1 cellular context compared by ENCODE assay signal in the genomic region with DNA sequence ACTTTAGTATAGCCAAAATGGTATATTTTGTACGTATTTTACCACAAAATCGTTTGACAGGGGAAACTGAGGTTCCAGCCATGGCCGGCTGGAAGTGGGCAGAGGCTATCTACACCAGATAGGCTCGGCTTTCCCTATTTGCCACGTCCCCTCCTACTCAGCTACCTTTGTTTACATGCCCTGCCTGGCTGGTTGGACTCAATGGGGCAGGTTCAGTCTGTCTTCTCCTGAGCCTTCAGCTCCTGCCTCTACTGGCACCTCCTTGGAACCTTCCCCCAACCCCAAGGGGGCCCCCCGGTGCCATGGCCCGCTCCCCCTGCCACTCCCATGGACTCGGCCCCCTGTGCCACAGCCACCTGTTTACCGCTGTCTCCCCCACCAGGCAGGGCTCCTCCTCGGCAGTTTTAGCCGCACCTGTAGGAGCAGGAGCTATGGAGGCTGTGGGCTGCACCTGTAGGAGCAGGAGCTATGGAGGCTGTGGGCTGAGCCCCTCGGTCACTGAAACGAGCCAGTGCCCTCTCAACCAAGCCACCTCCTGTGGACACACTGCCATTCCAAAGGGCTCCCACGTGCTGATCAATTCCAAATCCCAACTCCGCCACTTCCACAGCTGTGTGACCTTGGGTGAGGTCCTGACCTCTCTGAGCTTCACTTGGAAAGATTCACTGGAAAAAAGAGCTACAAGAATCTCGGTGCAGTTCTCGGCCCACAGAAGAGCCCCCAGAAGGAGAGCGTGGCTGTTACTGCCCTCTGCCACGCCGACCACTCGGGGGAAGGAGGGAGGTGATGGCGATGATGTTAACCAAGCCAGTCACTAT.
TF ChIP-seq lines count a peak whose summit lies in the region.

No MANE protein-coding gene starts in this region.

TF ChIP-seq in SK-N-SH, 30 proteins besides CTCF, POLR2A, EP300 and RAD21 (continued from another document):
- TF ChIP-seq, protein P1, sequence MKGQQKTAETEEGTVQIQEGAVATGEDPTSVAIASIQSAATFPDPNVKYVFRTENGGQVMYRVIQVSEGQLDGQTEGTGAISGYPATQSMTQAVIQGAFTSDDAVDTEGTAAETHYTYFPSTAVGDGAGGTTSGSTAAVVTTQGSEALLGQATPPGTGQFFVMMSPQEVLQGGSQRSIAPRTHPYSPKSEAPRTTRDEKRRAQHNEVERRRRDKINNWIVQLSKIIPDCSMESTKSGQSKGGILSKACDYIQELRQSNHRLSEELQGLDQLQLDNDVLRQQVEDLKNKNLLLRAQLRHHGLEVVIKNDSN (IDR thresholded peaks at IDR 0.05; ENCODE audit: borderline replicate concordance, low read depth) = no peak
- TF ChIP-seq, protein P2, sequence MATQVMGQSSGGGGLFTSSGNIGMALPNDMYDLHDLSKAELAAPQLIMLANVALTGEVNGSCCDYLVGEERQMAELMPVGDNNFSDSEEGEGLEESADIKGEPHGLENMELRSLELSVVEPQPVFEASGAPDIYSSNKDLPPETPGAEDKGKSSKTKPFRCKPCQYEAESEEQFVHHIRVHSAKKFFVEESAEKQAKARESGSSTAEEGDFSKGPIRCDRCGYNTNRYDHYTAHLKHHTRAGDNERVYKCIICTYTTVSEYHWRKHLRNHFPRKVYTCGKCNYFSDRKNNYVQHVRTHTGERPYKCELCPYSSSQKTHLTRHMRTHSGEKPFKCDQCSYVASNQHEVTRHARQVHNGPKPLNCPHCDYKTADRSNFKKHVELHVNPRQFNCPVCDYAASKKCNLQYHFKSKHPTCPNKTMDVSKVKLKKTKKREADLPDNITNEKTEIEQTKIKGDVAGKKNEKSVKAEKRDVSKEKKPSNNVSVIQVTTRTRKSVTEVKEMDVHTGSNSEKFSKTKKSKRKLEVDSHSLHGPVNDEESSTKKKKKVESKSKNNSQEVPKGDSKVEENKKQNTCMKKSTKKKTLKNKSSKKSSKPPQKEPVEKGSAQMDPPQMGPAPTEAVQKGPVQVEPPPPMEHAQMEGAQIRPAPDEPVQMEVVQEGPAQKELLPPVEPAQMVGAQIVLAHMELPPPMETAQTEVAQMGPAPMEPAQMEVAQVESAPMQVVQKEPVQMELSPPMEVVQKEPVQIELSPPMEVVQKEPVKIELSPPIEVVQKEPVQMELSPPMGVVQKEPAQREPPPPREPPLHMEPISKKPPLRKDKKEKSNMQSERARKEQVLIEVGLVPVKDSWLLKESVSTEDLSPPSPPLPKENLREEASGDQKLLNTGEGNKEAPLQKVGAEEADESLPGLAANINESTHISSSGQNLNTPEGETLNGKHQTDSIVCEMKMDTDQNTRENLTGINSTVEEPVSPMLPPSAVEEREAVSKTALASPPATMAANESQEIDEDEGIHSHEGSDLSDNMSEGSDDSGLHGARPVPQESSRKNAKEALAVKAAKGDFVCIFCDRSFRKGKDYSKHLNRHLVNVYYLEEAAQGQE (IDR thresholded peaks at IDR 0.05; ENCODE audit: low read depth, low read length) = no peak
- TF ChIP-seq MEF2A (IDR thresholded peaks at IDR 0.05; ENCODE audit: borderline replicate concordance, low read depth) = no peak
- TF ChIP-seq NFIC (IDR thresholded peaks at IDR 0.05; ENCODE audit: borderline replicate concordance) = no peak
- TF ChIP-seq, protein P3, sequence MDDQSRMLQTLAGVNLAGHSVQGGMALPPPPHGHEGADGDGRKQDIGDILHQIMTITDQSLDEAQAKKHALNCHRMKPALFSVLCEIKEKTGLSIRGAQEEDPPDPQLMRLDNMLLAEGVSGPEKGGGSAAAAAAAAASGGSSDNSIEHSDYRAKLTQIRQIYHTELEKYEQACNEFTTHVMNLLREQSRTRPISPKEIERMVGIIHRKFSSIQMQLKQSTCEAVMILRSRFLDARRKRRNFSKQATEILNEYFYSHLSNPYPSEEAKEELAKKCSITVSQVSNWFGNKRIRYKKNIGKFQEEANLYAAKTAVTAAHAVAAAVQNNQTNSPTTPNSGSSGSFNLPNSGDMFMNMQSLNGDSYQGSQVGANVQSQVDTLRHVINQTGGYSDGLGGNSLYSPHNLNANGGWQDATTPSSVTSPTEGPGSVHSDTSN (IDR thresholded peaks at IDR 0.05) = no peak
- no peak for TF ChIP-seq SMC3 (IDR thresholded peaks at IDR 0.05; ENCODE audit: low read depth, low read length)
- TF ChIP-seq FOSL2 (IDR thresholded peaks at IDR 0.05; ENCODE audit: borderline replicate concordance, low read depth) = no peak
